Comparison of ENCODE assay signal across 1 cellular context in the genomic region with DNA sequence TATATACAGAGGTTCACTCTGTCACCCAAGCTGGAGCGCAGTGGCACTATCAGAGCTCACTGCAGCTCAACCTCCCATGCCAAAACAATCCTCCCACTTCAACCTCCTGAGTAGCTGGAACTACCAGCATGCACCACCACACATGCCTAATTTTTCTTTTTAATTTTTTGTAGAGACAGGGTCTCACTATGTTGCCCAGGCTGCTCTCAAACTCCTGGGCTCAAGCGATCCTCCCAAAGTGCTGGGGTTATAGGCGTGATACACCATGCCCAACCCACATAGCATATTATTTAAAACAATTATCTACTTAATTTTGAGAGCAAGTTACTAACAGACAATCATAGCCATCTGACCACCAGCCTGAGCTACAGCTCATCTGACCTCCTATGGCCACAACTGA.
TF ChIP-seq lines count a peak whose summit lies in the region.

No MANE protein-coding gene starts in this region.

TF ChIP-seq in GM23338, 12 proteins besides CTCF, POLR2A, EP300 and RAD21 (continued from another document):
- no peak for TF ChIP-seq ZNF462 (CRISPR knock-in tag; IDR thresholded peaks at IDR 0.05)
- TF ChIP-seq ZNF331 (CRISPR knock-in tag; IDR thresholded peaks at IDR 0.05; ENCODE audit: low read depth), result no peak
- TF ChIP-seq, protein P1, sequence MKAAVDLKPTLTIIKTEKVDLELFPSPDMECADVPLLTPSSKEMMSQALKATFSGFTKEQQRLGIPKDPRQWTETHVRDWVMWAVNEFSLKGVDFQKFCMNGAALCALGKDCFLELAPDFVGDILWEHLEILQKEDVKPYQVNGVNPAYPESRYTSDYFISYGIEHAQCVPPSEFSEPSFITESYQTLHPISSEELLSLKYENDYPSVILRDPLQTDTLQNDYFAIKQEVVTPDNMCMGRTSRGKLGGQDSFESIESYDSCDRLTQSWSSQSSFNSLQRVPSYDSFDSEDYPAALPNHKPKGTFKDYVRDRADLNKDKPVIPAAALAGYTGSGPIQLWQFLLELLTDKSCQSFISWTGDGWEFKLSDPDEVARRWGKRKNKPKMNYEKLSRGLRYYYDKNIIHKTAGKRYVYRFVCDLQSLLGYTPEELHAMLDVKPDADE (IDR thresholded peaks at IDR 0.05), result no peak
- TF ChIP-seq NANOG (IDR thresholded peaks at IDR 0.05; ENCODE audit: borderline replicate concordance), result no peak
- TF ChIP-seq STAT1 (IDR thresholded peaks at IDR 0.05; ENCODE audit: unreplicated experiment), result no peak
- no peak for TF ChIP-seq JUNB (IDR thresholded peaks at IDR 0.05; ENCODE audit: unreplicated experiment)
- TF ChIP-seq, protein P2, sequence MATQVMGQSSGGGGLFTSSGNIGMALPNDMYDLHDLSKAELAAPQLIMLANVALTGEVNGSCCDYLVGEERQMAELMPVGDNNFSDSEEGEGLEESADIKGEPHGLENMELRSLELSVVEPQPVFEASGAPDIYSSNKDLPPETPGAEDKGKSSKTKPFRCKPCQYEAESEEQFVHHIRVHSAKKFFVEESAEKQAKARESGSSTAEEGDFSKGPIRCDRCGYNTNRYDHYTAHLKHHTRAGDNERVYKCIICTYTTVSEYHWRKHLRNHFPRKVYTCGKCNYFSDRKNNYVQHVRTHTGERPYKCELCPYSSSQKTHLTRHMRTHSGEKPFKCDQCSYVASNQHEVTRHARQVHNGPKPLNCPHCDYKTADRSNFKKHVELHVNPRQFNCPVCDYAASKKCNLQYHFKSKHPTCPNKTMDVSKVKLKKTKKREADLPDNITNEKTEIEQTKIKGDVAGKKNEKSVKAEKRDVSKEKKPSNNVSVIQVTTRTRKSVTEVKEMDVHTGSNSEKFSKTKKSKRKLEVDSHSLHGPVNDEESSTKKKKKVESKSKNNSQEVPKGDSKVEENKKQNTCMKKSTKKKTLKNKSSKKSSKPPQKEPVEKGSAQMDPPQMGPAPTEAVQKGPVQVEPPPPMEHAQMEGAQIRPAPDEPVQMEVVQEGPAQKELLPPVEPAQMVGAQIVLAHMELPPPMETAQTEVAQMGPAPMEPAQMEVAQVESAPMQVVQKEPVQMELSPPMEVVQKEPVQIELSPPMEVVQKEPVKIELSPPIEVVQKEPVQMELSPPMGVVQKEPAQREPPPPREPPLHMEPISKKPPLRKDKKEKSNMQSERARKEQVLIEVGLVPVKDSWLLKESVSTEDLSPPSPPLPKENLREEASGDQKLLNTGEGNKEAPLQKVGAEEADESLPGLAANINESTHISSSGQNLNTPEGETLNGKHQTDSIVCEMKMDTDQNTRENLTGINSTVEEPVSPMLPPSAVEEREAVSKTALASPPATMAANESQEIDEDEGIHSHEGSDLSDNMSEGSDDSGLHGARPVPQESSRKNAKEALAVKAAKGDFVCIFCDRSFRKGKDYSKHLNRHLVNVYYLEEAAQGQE (IDR thresholded peaks at IDR 0.05; ENCODE audit: unreplicated experiment), result no peak
- TF ChIP-seq EZH2phosphoT487 (IDR thresholded peaks at IDR 0.05; ENCODE audit: unreplicated experiment), result no peak
TF ChIP-seq in GM23338: peak in this region for 0.
